ENCODE assay signal across 1 cellular context in genomic region chr16:49277386-49277742, GRCh38.
TF ChIP-seq lines count a peak whose summit lies in the region.

No MANE protein-coding gene starts in this region.

TF ChIP-seq in WTC11, 78 proteins besides CTCF, POLR2A, EP300 and RAD21 (continued from another document):
- TF ChIP-seq, protein P1, sequence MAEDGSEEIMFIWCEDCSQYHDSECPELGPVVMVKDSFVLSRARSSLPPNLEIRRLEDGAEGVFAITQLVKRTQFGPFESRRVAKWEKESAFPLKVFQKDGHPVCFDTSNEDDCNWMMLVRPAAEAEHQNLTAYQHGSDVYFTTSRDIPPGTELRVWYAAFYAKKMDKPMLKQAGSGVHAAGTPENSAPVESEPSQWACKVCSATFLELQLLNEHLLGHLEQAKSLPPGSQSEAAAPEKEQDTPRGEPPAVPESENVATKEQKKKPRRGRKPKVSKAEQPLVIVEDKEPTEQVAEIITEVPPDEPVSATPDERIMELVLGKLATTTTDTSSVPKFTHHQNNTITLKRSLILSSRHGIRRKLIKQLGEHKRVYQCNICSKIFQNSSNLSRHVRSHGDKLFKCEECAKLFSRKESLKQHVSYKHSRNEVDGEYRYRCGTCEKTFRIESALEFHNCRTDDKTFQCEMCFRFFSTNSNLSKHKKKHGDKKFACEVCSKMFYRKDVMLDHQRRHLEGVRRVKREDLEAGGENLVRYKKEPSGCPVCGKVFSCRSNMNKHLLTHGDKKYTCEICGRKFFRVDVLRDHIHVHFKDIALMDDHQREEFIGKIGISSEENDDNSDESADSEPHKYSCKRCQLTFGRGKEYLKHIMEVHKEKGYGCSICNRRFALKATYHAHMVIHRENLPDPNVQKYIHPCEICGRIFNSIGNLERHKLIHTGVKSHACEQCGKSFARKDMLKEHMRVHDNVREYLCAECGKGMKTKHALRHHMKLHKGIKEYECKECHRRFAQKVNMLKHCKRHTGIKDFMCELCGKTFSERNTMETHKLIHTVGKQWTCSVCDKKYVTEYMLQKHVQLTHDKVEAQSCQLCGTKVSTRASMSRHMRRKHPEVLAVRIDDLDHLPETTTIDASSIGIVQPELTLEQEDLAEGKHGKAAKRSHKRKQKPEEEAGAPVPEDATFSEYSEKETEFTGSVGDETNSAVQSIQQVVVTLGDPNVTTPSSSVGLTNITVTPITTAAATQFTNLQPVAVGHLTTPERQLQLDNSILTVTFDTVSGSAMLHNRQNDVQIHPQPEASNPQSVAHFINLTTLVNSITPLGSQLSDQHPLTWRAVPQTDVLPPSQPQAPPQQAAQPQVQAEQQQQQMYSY (CRISPR knock-in tag; IDR thresholded peaks at IDR 0.05), result no peak
- TF ChIP-seq GTF2I (CRISPR knock-in tag; conservative IDR thresholded peaks at IDR 0.05), result no peak
- no peak for TF ChIP-seq NR1H2 (CRISPR knock-in tag; IDR thresholded peaks at IDR 0.05)
- TF ChIP-seq SOX15 (CRISPR knock-in tag; IDR thresholded peaks at IDR 0.05), result no peak
- TF ChIP-seq TCF7 (CRISPR knock-in tag; IDR thresholded peaks at IDR 0.05; ENCODE audit: low read depth), result no peak
- no peak for TF ChIP-seq NFE2L1 (CRISPR knock-in tag; IDR thresholded peaks at IDR 0.05)
- TF ChIP-seq ZNF671 (CRISPR knock-in tag; IDR thresholded peaks at IDR 0.05), result no peak
- TF ChIP-seq, protein P2, sequence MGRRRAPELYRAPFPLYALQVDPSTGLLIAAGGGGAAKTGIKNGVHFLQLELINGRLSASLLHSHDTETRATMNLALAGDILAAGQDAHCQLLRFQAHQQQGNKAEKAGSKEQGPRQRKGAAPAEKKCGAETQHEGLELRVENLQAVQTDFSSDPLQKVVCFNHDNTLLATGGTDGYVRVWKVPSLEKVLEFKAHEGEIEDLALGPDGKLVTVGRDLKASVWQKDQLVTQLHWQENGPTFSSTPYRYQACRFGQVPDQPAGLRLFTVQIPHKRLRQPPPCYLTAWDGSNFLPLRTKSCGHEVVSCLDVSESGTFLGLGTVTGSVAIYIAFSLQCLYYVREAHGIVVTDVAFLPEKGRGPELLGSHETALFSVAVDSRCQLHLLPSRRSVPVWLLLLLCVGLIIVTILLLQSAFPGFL (CRISPR knock-in tag; IDR thresholded peaks at IDR 0.05; ENCODE audit: borderline replicate concordance), result no peak
- no peak for TF ChIP-seq CREM (CRISPR knock-in tag; IDR thresholded peaks at IDR 0.05)
- TF ChIP-seq HMGXB4 (CRISPR knock-in tag; IDR thresholded peaks at IDR 0.05), result no peak
